In genomic region chr7:105352018-105352612, GRCh38 we compare ENCODE assay signal across 8 cellular contexts. TPM values are rescaled to one million over a fixed set of nuclear protein-coding genes. Genes with fewer than 3 reads are reported as not detected.
A peak's percentile ranks its signal among the peaks of the same experiment; 100 is the strongest.
DNase-seq lines count a peak whose midpoint lies in the region; ATAC-seq and TF ChIP-seq lines count a peak whose summit lies in the region.

No MANE protein-coding gene starts in this region.

- H3K9me3 ChIP-seq in HEK293 (ENCODE audit: control insufficient read depth, insufficient read depth, low read depth, low read length) = no peaks in the 10 kb centered on the region
- H3K9me3 ChIP-seq in thoracic aorta = no peaks in the 10 kb centered on the region

- H3K4me3 ChIP-seq in HEK293 (ENCODE audit: low read depth, low read length) (no peak overlapping the region), thoracic aorta (peak overlapping the region; percentile 4)

- H3K27me3 ChIP-seq in thoracic aorta (replicated peaks; ENCODE audit: insufficient read depth) = no peaks in the 10 kb centered on the region

- TF ChIP-seq CTCF in HEK293 (tag by site-specific recombination; IDR thresholded peaks at IDR 0.05) = no peak
- TF ChIP-seq CTCF in thoracic aorta (IDR thresholded peaks at IDR 0.05) = no peak

- H3K4me1 ChIP-seq in HEK293 (ENCODE audit: control insufficient read depth, insufficient read depth, low read length) (peaks cover 21% of the 10 kb centered on the region), thoracic aorta (ENCODE audit: control insufficient read depth in 1 of 2, low read depth in 2 of 2) (peaks cover 27 to 37% of the 10 kb centered on the region in 2 donors)

- peak; percentile 77 for ATAC-seq in esophagus mucosa
- ATAC-seq in thoracic aorta (ENCODE audit: insufficient number of reproducible peaks, low FRiP score, low read depth) = peak; percentile 71

- POLR2A ChIA-PET in HEK293 (lab: Yijun Ruan, JAX) = no interaction called here
- POLR2A ChIA-PET in HEK293T (lab: Yijun Ruan, JAX) = no interaction called here

- CTCF ChIA-PET in HEK293 (lab: Yijun Ruan, JAX) (interaction anchor here (1.0 kb wide), 1 partner anchor 373 kb away, joined by 3 read pairs; no protein-coding TSS in a partner anchor), HEK293T (lab: Yijun Ruan, JAX) (interaction anchor here (0.9 kb wide), 1 partner anchor 21 kb away, joined by 5 read pairs; no protein-coding TSS in a partner anchor)

- H3K27ac ChIP-seq in HEK293 (ENCODE audit: extremely low read depth, low read depth, low read length) (no peak overlapping the region), thoracic aorta (peak overlapping the region in 1 of 2 donors; percentile 34)

- H3K36me3 ChIP-seq in HEK293 (ENCODE audit: control insufficient read depth in 2 of 2, insufficient read depth in 1 of 2, low read length in 2 of 2) (no peaks in the 10 kb centered on the region), thoracic aorta (no peaks in the 10 kb centered on the region)

- DNase-seq in GF-D8 (lab: John Stamatoyannopoulos, UW) (peak; percentile 96), NAMALWA (ENCODE audit: low spot score) (peak; percentile 97), nucleus accumbens (lab: John Stamatoyannopoulos, UW) (peak in 45 of 56 donors; percentile 4 to 73 (median 29)), thoracic aorta (ENCODE audit: low spot score) (no peak), HEK293T (ENCODE audit: extremely low spot score) (no peak)
- peak; percentile 23 to 30 for DNase-seq in activated CD8-positive, alpha-beta memory T cell treated with anti-CD3 and anti-CD28 coated beads for 4 hours (ENCODE audit: low read depth in 2 of 2)

TF ChIP-seq in HEK293, 187 proteins besides CTCF, POLR2A, EP300 and RAD21 (continues in another document):
- no peak for TF ChIP-seq ZSCAN23 (tag by site-specific recombination; IDR thresholded peaks at IDR 0.05)
- no peak for TF ChIP-seq ZNF132 (tag by site-specific recombination; IDR thresholded peaks at IDR 0.05; ENCODE audit: borderline replicate concordance)
- TF ChIP-seq ZNF10 (tag by site-specific recombination; IDR thresholded peaks at IDR 0.05) = no peak
- peak; percentile 58; the same call in 1 of the 2 replicates for TF ChIP-seq SCRT2 (tag by site-specific recombination; IDR thresholded peaks at IDR 0.05)
- TF ChIP-seq ZXDB (tag by site-specific recombination; IDR thresholded peaks at IDR 0.05) = no peak
- TF ChIP-seq ZNF544 (tag by site-specific recombination; IDR thresholded peaks at IDR 0.05) = no peak
- no peak for TF ChIP-seq ZBTB49 (tag by site-specific recombination; IDR thresholded peaks at IDR 0.05; ENCODE audit: low read depth)
- TF ChIP-seq ZBTB48 (tag by site-specific recombination; IDR thresholded peaks at IDR 0.05) = no peak
- TF ChIP-seq ZBTB10 (tag by site-specific recombination; IDR thresholded peaks at IDR 0.05) = no peak
- no peak for TF ChIP-seq SALL2 (tag by site-specific recombination; IDR thresholded peaks at IDR 0.05; ENCODE audit: borderline replicate concordance)

TF ChIP-seq in HEK293T, 16 proteins besides CTCF, POLR2A, EP300 and RAD21:
- TF ChIP-seq TARDBP (IDR thresholded peaks at IDR 0.05) (no peak), BHLHE40 (IDR thresholded peaks at IDR 0.05; ENCODE audit: borderline replicate concordance) (no peak), ELF4 (IDR thresholded peaks at IDR 0.05) (no peak), L3MBTL2 (conservative IDR thresholded peaks at IDR 0.05) (no peak), ZNF384 (IDR thresholded peaks at IDR 0.05) (no peak)

RNA-seq across cellular contexts. Expression of gene SRPK2, which starts 36.6 kb away (rescaled TPM):
- 31.6 TPM for total RNA-seq in esophagus mucosa
- 10 to 100 TPM; 26.5 to 31.1 TPM for total RNA-seq in thoracic aorta

Comparison
In these comparisons a context has a peak if more than half of its experiments do, and no peak if none do; other contexts are left out.
1. DNase-seq: peak in GF-D8 (single experiment), NAMALWA (single experiment), activated CD8-positive, alpha-beta memory T cell treated with anti-CD3 and anti-CD28 coated beads for 4 hours (2 of 2) and nucleus accumbens (45 of 56); none in thoracic aorta (single experiment) and HEK293T (single experiment).